25 cellular contexts compared by ENCODE assay signal in genomic region chr14:104442107-104442551, GRCh38.
DNase-seq lines count a peak whose midpoint lies in the region; ATAC-seq, FAIRE-seq and TF ChIP-seq lines count a peak whose summit lies in the region.
"Had no signal": no experiment of that assay in that cellular context is flagged by ENCODE, and none has a peak within 500 bp of the region (broad histone marks: within the 10 kb centered on the region; RNA-seq: fewer than 3 reads in every experiment).

No MANE protein-coding gene starts in this region.

- no peaks in the 10 kb centered on the region for H3K4me1 Mint-ChIP-seq in activated naive CD4-positive, alpha-beta T cell treated with anti-CD3 and anti-CD28 coated beads, Interleukin-2, amount 10 ng/mL, durations not matched to agents 7 days and 5 days
- peaks cover 2% of the 10 kb centered on the region for H3K4me1 Mint-ChIP-seq in activated naive CD4-positive, alpha-beta T cell treated with anti-CD3 and anti-CD28 coated beads for 36 hours (ENCODE audit: low read depth)
- H3K4me1 Mint-ChIP-seq in WTC11: peaks cover 11% of the 10 kb centered on the region
- H3K4me1 Mint-ChIP-seq: central memory CD8-positive, alpha-beta T cell had no signal

- POLR2A ChIA-PET in WTC11 (lab: Charles Lee): no interaction called here

- H3K4me3 ChIP-seq in suprapubic skin: no peak overlapping the region
- H3K4me3 ChIP-seq: esophagus squamous epithelium, GM12878, HAP-1, left lung, sigmoid colon had no signal

- WGBS in suprapubic skin: 83% methylated on average over 10 of the region's 19 CpGs

- H3K9me3 ChIP-seq in suprapubic skin: no peaks in the 10 kb centered on the region
- H3K9me3 ChIP-seq: esophagus squamous epithelium, HAP-1, left lung had no signal

- peaks cover 5% of the 10 kb centered on the region for H3K4me1 ChIP-seq in suprapubic skin
- H3K4me1 ChIP-seq: HAP-1, left lung had no signal

- CTCF ChIA-PET in activated naive CD4-positive, alpha-beta T cell treated with anti-CD3 and anti-CD28 coated beads, Interleukin-2, amount 10 ng/mL, durations not matched to agents 7 days and 5 days (lab: Charles Lee): no interaction called here
- CTCF ChIA-PET in activated naive CD4-positive, alpha-beta T cell treated with anti-CD3 and anti-CD28 coated beads for 36 hours (lab: Charles Lee): no interaction called here
- CTCF ChIA-PET in WTC11 (lab: Charles Lee): interaction anchor here (1.0 to 2.1 kb wide), 3 partner anchors 32 to 305 kb away, joined by 4 to 11 read pairs (median 8); no protein-coding TSS in a partner anchor

- H3K9me3 Mint-ChIP-seq in activated naive CD4-positive, alpha-beta T cell treated with anti-CD3 and anti-CD28 coated beads, Interleukin-2, amount 10 ng/mL, durations not matched to agents 7 days and 5 days: no peaks in the 10 kb centered on the region
- no peaks in the 10 kb centered on the region for H3K9me3 Mint-ChIP-seq in activated naive CD4-positive, alpha-beta T cell treated with anti-CD3 and anti-CD28 coated beads for 36 hours
- peaks cover 5% of the 10 kb centered on the region for H3K9me3 Mint-ChIP-seq in WTC11

- no peak overlapping the region for H3K27ac Mint-ChIP-seq in activated naive CD4-positive, alpha-beta T cell treated with anti-CD3 and anti-CD28 coated beads, Interleukin-2, amount 10 ng/mL, durations not matched to agents 7 days and 5 days
- H3K27ac Mint-ChIP-seq in activated naive CD4-positive, alpha-beta T cell treated with anti-CD3 and anti-CD28 coated beads for 36 hours: no peak overlapping the region
- no peak overlapping the region for H3K27ac Mint-ChIP-seq in WTC11
- H3K27ac Mint-ChIP-seq: activated CD8-positive, alpha-beta T cell treated with anti-CD3 and anti-CD28 coated beads, Interleukin-2, amount 10 ng/mL, durations not matched to agents 7 days and 5 days; activated T-helper 2 cell treated with anti-CD3 and anti-CD28 coated beads, Interferon-gamma antibody, Interleukin-2, Interleukin-4, amounts not matched to agents 10 μg/mL and 5 μg/mL and 100 μg/mL, durations not matched to agents 14 hours and 24 hours and 36 hours; stimulated activated naive CD8-positive, alpha-beta T cell treated with anti-CD3 and anti-CD28 coated beads, Interleukin-15, Interleukin-2, amounts not matched to agents 100 ng/mL and 50 ng/mL, for 24 hours had no signal

- peak; percentile 3 for DNase-seq in activated naive CD4-positive, alpha-beta T cell treated with anti-CD3 and anti-CD28 coated beads, Interleukin-2, amount 10 ng/mL, durations not matched to agents 7 days and 5 days
- no peak for DNase-seq in activated naive CD4-positive, alpha-beta T cell treated with anti-CD3 and anti-CD28 coated beads for 36 hours
- DNase-seq in WTC11 (ENCODE audit: low spot score) (no peak), islet precursor cell (peak; percentile 50), suprapubic skin (ENCODE audit: low spot score in 2 of 2) (peak; percentile 55 to 72), GM12892 (ENCODE audit: insufficient read length) (no peak), RCC 7860 (ENCODE audit: low spot score) (no peak), GM19238 (ENCODE audit: insufficient read length, low spot score) (no peak)
- DNase-seq: ACHN; amniotic stem cell; DMS153; effector CD8-positive, alpha-beta T cell; esophagus squamous epithelium; left lung; NCI-H1105 treated with DMSO at 0.1 percent for 48 hours; NCI-H524; occipital lobe had no signal

- peaks cover 20% of the 10 kb centered on the region for H3K27me3 Mint-ChIP-seq in activated naive CD4-positive, alpha-beta T cell treated with anti-CD3 and anti-CD28 coated beads, Interleukin-2, amount 10 ng/mL, durations not matched to agents 7 days and 5 days
- no peaks in the 10 kb centered on the region for H3K27me3 Mint-ChIP-seq in activated naive CD4-positive, alpha-beta T cell treated with anti-CD3 and anti-CD28 coated beads for 36 hours (ENCODE audit: low read depth)
- H3K27me3 Mint-ChIP-seq in WTC11 (ENCODE audit: low read depth): no peaks in the 10 kb centered on the region; the same call in 1 of the 2 replicates
- H3K27me3 Mint-ChIP-seq: stimulated activated naive CD8-positive, alpha-beta T cell treated with anti-CD3 and anti-CD28 coated beads, Interleukin-15, Interleukin-2, amounts not matched to agents 100 ng/mL and 50 ng/mL, for 24 hours had no signal

- intact Hi-C loops in activated naive CD4-positive, alpha-beta T cell treated with anti-CD3 and anti-CD28 coated beads for 36 hours (cut with micrococcal nuclease): no loop called here

- no peak for TF ChIP-seq POLR2A in suprapubic skin (IDR thresholded peaks at IDR 0.05)
- TF ChIP-seq POLR2A in GM12892 (IDR thresholded peaks at IDR 0.05; ENCODE audit: low read depth, low read length): no peak

- no peak for FAIRE-seq in GM12892 (lab: Jason Lieb, UNC)
- no peak for FAIRE-seq in RCC 7860 (lab: Jason Lieb, UNC)
- FAIRE-seq: GM12878, urothelium cell line had no signal

- H3K36me3 Mint-ChIP-seq in activated naive CD4-positive, alpha-beta T cell treated with anti-CD3 and anti-CD28 coated beads, Interleukin-2, amount 10 ng/mL, durations not matched to agents 7 days and 5 days: no peaks in the 10 kb centered on the region
- H3K36me3 Mint-ChIP-seq in activated naive CD4-positive, alpha-beta T cell treated with anti-CD3 and anti-CD28 coated beads for 36 hours (ENCODE audit: low read depth): no peaks in the 10 kb centered on the region
- no peaks in the 10 kb centered on the region for H3K36me3 Mint-ChIP-seq in WTC11

- TF ChIP-seq CTCF in WTC11 (IDR thresholded peaks at IDR 0.05) (no peak), suprapubic skin (IDR thresholded peaks at IDR 0.05) (no peak)

- H3K36me3 ChIP-seq in suprapubic skin: no peaks in the 10 kb centered on the region
- H3K36me3 ChIP-seq: esophagus squamous epithelium, HAP-1, left lung, sigmoid colon had no signal

- H3K27me3 ChIP-seq in suprapubic skin: peaks cover 13% of the 10 kb centered on the region

- no peak for ATAC-seq in WTC11
- ATAC-seq: activated CD8-positive, alpha-beta T cell treated with anti-CD3 and anti-CD28 coated beads, Interleukin-2, amount 10 ng/mL, durations not matched to agents 7 days and 5 days; left lung had no signal

- H3K4me3 Mint-ChIP-seq in activated naive CD4-positive, alpha-beta T cell treated with anti-CD3 and anti-CD28 coated beads, Interleukin-2, amount 10 ng/mL, durations not matched to agents 7 days and 5 days: no peak overlapping the region
- H3K4me3 Mint-ChIP-seq in activated naive CD4-positive, alpha-beta T cell treated with anti-CD3 and anti-CD28 coated beads for 36 hours: no peak overlapping the region
- no peak overlapping the region for H3K4me3 Mint-ChIP-seq in WTC11
- H3K4me3 Mint-ChIP-seq: activated CD8-positive, alpha-beta T cell treated with anti-CD3 and anti-CD28 coated beads, Interleukin-2, amount 10 ng/mL, durations not matched to agents 7 days and 5 days; central memory CD8-positive, alpha-beta T cell; stimulated activated naive CD8-positive, alpha-beta T cell treated with anti-CD3 and anti-CD28 coated beads, Interleukin-15, Interleukin-2, amounts not matched to agents 100 ng/mL and 50 ng/mL, for 24 hours had no signal

- no peak overlapping the region for H3K27ac ChIP-seq in suprapubic skin
- H3K27ac ChIP-seq: esophagus squamous epithelium, left lung, sigmoid colon had no signal

- no peak for TF ChIP-seq EP300 in suprapubic skin (IDR thresholded peaks at IDR 0.05)

TF ChIP-seq in WTC11, 78 proteins besides CTCF, POLR2A, EP300 and RAD21:
- no peak for TF ChIP-seq RELA (CRISPR knock-in tag; IDR thresholded peaks at IDR 0.05; ENCODE audit: borderline replicate concordance)
- TF ChIP-seq, protein P1, sequence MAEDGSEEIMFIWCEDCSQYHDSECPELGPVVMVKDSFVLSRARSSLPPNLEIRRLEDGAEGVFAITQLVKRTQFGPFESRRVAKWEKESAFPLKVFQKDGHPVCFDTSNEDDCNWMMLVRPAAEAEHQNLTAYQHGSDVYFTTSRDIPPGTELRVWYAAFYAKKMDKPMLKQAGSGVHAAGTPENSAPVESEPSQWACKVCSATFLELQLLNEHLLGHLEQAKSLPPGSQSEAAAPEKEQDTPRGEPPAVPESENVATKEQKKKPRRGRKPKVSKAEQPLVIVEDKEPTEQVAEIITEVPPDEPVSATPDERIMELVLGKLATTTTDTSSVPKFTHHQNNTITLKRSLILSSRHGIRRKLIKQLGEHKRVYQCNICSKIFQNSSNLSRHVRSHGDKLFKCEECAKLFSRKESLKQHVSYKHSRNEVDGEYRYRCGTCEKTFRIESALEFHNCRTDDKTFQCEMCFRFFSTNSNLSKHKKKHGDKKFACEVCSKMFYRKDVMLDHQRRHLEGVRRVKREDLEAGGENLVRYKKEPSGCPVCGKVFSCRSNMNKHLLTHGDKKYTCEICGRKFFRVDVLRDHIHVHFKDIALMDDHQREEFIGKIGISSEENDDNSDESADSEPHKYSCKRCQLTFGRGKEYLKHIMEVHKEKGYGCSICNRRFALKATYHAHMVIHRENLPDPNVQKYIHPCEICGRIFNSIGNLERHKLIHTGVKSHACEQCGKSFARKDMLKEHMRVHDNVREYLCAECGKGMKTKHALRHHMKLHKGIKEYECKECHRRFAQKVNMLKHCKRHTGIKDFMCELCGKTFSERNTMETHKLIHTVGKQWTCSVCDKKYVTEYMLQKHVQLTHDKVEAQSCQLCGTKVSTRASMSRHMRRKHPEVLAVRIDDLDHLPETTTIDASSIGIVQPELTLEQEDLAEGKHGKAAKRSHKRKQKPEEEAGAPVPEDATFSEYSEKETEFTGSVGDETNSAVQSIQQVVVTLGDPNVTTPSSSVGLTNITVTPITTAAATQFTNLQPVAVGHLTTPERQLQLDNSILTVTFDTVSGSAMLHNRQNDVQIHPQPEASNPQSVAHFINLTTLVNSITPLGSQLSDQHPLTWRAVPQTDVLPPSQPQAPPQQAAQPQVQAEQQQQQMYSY (CRISPR knock-in tag; IDR thresholded peaks at IDR 0.05): peak; percentile 50
- no peak for TF ChIP-seq GRHL2 (CRISPR knock-in tag; IDR thresholded peaks at IDR 0.05; ENCODE audit: insufficient replicate concordance, severe bottlenecking)

Comparison
In these comparisons a context has a peak if more than half of its experiments do, and no peak if none do; other contexts are left out.
1. DNase-seq: peak in activated naive CD4-positive, alpha-beta T cell treated with anti-CD3 and anti-CD28 coated beads, Interleukin-2, amount 10 ng/mL, durations not matched to agents 7 days and 5 days (single experiment), islet precursor cell (single experiment) and suprapubic skin (2 of 2); none in activated naive CD4-positive, alpha-beta T cell treated with anti-CD3 and anti-CD28 coated beads for 36 hours (single experiment), WTC11 (single experiment), GM12892 (single experiment), RCC 7860 (single experiment) and GM19238 (single experiment).